ENCODE assay signal across 3 cellular contexts in the genomic region with DNA sequence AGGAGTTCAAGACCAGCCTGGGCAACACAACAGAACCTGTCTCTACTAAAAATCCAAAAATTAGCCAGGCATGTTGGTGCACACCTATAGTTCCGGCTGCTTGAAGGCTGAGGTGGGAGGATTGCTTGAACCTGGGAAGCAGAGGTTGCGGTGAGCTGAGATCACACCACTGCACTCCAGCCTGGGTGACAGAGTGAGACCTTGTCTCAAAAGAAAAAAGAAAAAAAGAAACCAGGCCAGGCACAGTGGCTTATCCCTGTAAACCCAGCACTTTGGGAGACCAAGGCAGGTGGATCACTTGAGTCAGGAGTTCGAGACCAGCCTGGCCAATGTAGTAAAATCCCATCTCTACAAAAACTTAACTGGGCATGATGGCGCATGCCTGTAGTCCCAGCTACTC. TPM values are rescaled to one million over a fixed set of nuclear protein-coding genes. Genes with fewer than 3 reads are reported as not detected.
"Had no signal": no experiment of that assay in that cellular context is flagged by ENCODE, and none has a peak within 500 bp of the region (broad histone marks: within the 10 kb centered on the region; RNA-seq: fewer than 3 reads in every experiment).

No MANE protein-coding gene starts in this region.

RNA-seq across cellular contexts. Expression of a gene that starts 33.9 kb away (rescaled TPM):
- total RNA-seq: ascending aorta, body of pancreas, bronchial epithelial cell had no signal
